Comparison of ENCODE assay signal across 13 cellular contexts in the genomic region with DNA sequence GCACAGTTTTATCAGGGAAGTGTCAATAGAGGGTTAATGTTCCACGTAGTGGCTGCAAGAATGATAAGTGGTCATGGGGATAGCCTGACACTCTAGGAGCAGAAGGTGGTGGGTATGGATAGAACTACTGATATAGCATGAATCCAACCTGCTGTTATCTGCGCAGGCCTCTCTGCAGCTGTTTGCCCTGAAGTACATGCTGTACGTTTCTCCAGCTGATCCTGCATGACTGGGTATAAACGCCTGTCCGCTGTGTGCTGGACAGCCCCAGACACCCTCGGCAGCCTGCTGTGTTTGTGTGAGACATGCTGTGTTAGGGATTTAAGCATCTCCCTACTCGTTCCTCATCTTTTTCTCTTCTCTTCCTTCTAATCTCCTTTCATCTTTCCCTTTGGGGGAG.
A peak's percentile ranks its signal among the peaks of the same experiment; 100 is the strongest.
DNase-seq lines count a peak whose midpoint lies in the region; ATAC-seq, FAIRE-seq and TF ChIP-seq lines count a peak whose summit lies in the region.
"Had no signal": no experiment of that assay in that cellular context is flagged by ENCODE, and none has a peak within 500 bp of the region (broad histone marks: within the 10 kb centered on the region; RNA-seq: fewer than 3 reads in every experiment).

No MANE protein-coding gene starts in this region.

- H3K9me3 ChIP-seq in CD8-positive, alpha-beta T cell (ENCODE audit: low read length) = no peaks in the 10 kb centered on the region
- H3K9me3 ChIP-seq: adrenal gland had no signal

- no peaks in the 10 kb centered on the region for H3K4me1 ChIP-seq in CD8-positive, alpha-beta T cell (ENCODE audit: insufficient read depth, low read length)

- H3K4me3 Mint-ChIP-seq in CD8-positive, alpha-beta T cell = no peak overlapping the region
- no peak overlapping the region for H3K4me3 Mint-ChIP-seq in Calu3 (ENCODE audit: low read depth, unreplicated experiment)
- H3K4me3 Mint-ChIP-seq: type B pancreatic cell had no signal

- intact Hi-C loops in left ventricle myocardium superior (cut with micrococcal nuclease) (no loop called here), sciatic nerve (cut with DNase I) (no loop called here), Calu3 (cut with micrococcal nuclease; ENCODE audit: unreplicated experiment) (no loop called here)
- intact Hi-C loops in CD8-positive, alpha-beta T cell (cut with DNase I, micrococcal nuclease) = no loop called here

- H3K4me3 ChIP-seq in CD8-positive, alpha-beta T cell (ENCODE audit: low read depth, low read length) = no peak overlapping the region
- H3K4me3 ChIP-seq: adrenal gland had no signal

- H3K27me3 Mint-ChIP-seq in CD8-positive, alpha-beta T cell (ENCODE audit: low read depth) = no peaks in the 10 kb centered on the region
- no peaks in the 10 kb centered on the region for H3K27me3 Mint-ChIP-seq in Calu3 (ENCODE audit: unreplicated experiment)
- H3K27me3 Mint-ChIP-seq: type B pancreatic cell had no signal

- H3K9me3 Mint-ChIP-seq in CD8-positive, alpha-beta T cell = no peaks in the 10 kb centered on the region
- H3K9me3 Mint-ChIP-seq in Calu3 (ENCODE audit: low read depth, unreplicated experiment) = no peaks in the 10 kb centered on the region
- H3K9me3 Mint-ChIP-seq: type B pancreatic cell had no signal

- POLR2A ChIA-PET in CD8-positive, alpha-beta T cell (lab: Charles Lee) = no interaction called here

- H3K27me3 ChIP-seq in CD8-positive, alpha-beta T cell (ENCODE audit: insufficient read depth, low read length) = no peaks in the 10 kb centered on the region
- H3K27me3 ChIP-seq: adrenal gland had no signal

- no TSS peak for BruUV-seq in Calu3 (replicated peaks; lab: Mats Ljungman, UMichigan)

- DNase-seq in HTR-8/SVneo (ENCODE audit: insufficient read length, low spot score) (no peak), brain pericyte (ENCODE audit: low read depth, low spot score) (peak; percentile 55), left ventricle myocardium superior (peak; percentile 72), sciatic nerve (ENCODE audit: low spot score) (no peak), Calu3 (no peak), NCI-H2029 (lab: John Stamatoyannopoulos, UW) (no peak)
- DNase-seq in CD8-positive, alpha-beta T cell = no peak
- DNase-seq: GOT3, NCI-H187 had no signal

- no peak overlapping the region for H3K27ac Mint-ChIP-seq in CD8-positive, alpha-beta T cell
- H3K27ac Mint-ChIP-seq in Calu3 (ENCODE audit: unreplicated experiment) = no peak overlapping the region
- H3K27ac Mint-ChIP-seq: type B pancreatic cell had no signal

- H3K27ac ChIP-seq in CD8-positive, alpha-beta T cell (ENCODE audit: low read depth, low read length) = no peak overlapping the region

- ATAC-seq in left ventricle myocardium superior = peak; percentile 94
- ATAC-seq in sciatic nerve = peak; percentile 89
- no peak for ATAC-seq in CD8-positive, alpha-beta T cell
- no peak for ATAC-seq in GM21825 (IDR thresholded peaks at IDR 0.05; ENCODE audit: unreplicated experiment)

- H3K36me3 Mint-ChIP-seq in CD8-positive, alpha-beta T cell = no peaks in the 10 kb centered on the region
- H3K36me3 Mint-ChIP-seq in Calu3 (ENCODE audit: insufficient read depth, unreplicated experiment) = peaks cover 16% of the 10 kb centered on the region

- H3K36me3 ChIP-seq in CD8-positive, alpha-beta T cell (ENCODE audit: insufficient read depth, low read length) = no peaks in the 10 kb centered on the region
- H3K36me3 ChIP-seq: adrenal gland had no signal

- H3K4me1 Mint-ChIP-seq in CD8-positive, alpha-beta T cell (ENCODE audit: low read depth) = peaks cover 12% of the 10 kb centered on the region
- peaks cover 63% of the 10 kb centered on the region for H3K4me1 Mint-ChIP-seq in Calu3 (ENCODE audit: low read depth, unreplicated experiment)

- FAIRE-seq in HTR-8/SVneo (lab: Jason Lieb, UNC) = peak; percentile 79
- FAIRE-seq: endometrium had no signal

- TF ChIP-seq CTCF in CD8-positive, alpha-beta T cell (IDR thresholded peaks at IDR 0.05) = no peak
- no peak for TF ChIP-seq CTCF in Calu3 (IDR thresholded peaks at IDR 0.05; ENCODE audit: unreplicated experiment)

- CTCF ChIA-PET in CD8-positive, alpha-beta T cell (lab: Charles Lee) = no interaction called here
- CTCF ChIA-PET in Calu3 (lab: Charles Lee) = no interaction called here

Comparison
In these comparisons a context has a peak if more than half of its experiments do, and no peak if none do; other contexts are left out.
1. DNase-seq: peak in brain pericyte (single experiment) and left ventricle myocardium superior (single experiment); none in HTR-8/SVneo (single experiment), sciatic nerve (single experiment), CD8-positive, alpha-beta T cell (0 of 7), Calu3 (single experiment) and NCI-H2029 (single experiment).
2. ATAC-seq: peak in left ventricle myocardium superior (single experiment) and sciatic nerve (single experiment); none in CD8-positive, alpha-beta T cell (single experiment) and GM21825 (single experiment).